Comparison of ENCODE assay signal across 17 cellular contexts in genomic region chr6:21922086-21922485, GRCh38.
DNase-seq lines count a peak whose midpoint lies in the region; TF ChIP-seq lines count a peak whose summit lies in the region.
"Had no signal": no experiment of that assay in that cellular context is flagged by ENCODE, and none has a peak within 500 bp of the region (broad histone marks: within the 10 kb centered on the region; RNA-seq: fewer than 3 reads in every experiment).

No MANE protein-coding gene starts in this region.

- no peak overlapping the region for H3K4me3 ChIP-seq in fibroblast of lung (replicated peaks in 1 of 4; ENCODE audit: control extremely low read depth in 1 of 4, insufficient read depth in 1 of 4, low read depth in 3 of 4, low read length in 4 of 4)
- no peak overlapping the region for H3K4me3 ChIP-seq in neural progenitor cell
- H3K4me3 ChIP-seq: BLaER1 treated with 17β-estradiol and CSF1 and Interleukin-3, amounts not matched to agents 10 nM and 100 nM; tibial artery had no signal

- peaks cover 21% of the 10 kb centered on the region for H3K36me3 Mint-ChIP-seq in neural progenitor cell

- no peaks in the 10 kb centered on the region for H3K27me3 ChIP-seq in fibroblast of lung (ENCODE audit: control insufficient read depth, insufficient read depth, low read length)
- H3K27me3 ChIP-seq in neural progenitor cell = no peaks in the 10 kb centered on the region
- H3K27me3 ChIP-seq: BLaER1 treated with 17β-estradiol and CSF1 and Interleukin-3, amounts not matched to agents 10 nM and 100 nM; tibial artery had no signal

- H3K9ac ChIP-seq in fibroblast of lung (ENCODE audit: insufficient read depth, low read length) = no peak overlapping the region
- no peak overlapping the region for H3K9ac ChIP-seq in neural progenitor cell
- H3K9ac ChIP-seq: BLaER1 treated with 17β-estradiol and CSF1 and Interleukin-3, amounts not matched to agents 10 nM and 100 nM; KMS-11 had no signal

- H3K79me2 ChIP-seq in fibroblast of lung (ENCODE audit: control insufficient read depth, insufficient read depth, low read length) = no peaks in the 10 kb centered on the region
- H3K79me2 ChIP-seq in neural progenitor cell (ENCODE audit: low read depth) = peaks cover 20% of the 10 kb centered on the region

- H3K27ac Mint-ChIP-seq in neural progenitor cell = peak overlapping the region; percentile 49
- H3K27ac Mint-ChIP-seq: activated CD4-positive, alpha-beta T cell treated with anti-CD3 and anti-CD28 coated beads, Interleukin-2, amount 10 ng/mL, durations not matched to agents 24 days and 14 days; activated T-helper 1 cell treated with anti-CD3 and anti-CD28 coated beads, Interleukin-12 subunit alpha, Interleukin-12 subunit beta, Interleukin-2, Interleukin-4 antibody, amounts not matched to agents 30 ng/mL and 10 ng/mL and 1 ng/mL, durations not matched to agents 14 hours and 24 hours and 36 hours had no signal

- H3K36me3 ChIP-seq in fibroblast of lung (ENCODE audit: control insufficient read depth, insufficient read depth, low read length) (no peaks in the 10 kb centered on the region), neural progenitor cell (no peaks in the 10 kb centered on the region)
- H3K36me3 ChIP-seq: BLaER1 treated with 17β-estradiol and CSF1 and Interleukin-3, amounts not matched to agents 10 nM and 100 nM; tibial artery had no signal

- DNase-seq in EL (peak; percentile 63), NCI-H69 (lab: John Stamatoyannopoulos, UW) (peak; percentile 34), fibroblast of lung (ENCODE audit: low read depth in 2 of 2) (peak; percentile 20 to 86), neural progenitor cell (ENCODE audit: low spot score) (peak; percentile 53), hypothalamus (lab: John Stamatoyannopoulos, UW) (no peak), C1 segment of cervical spinal cord (lab: John Stamatoyannopoulos, UW) (no peak)
- no peak for DNase-seq in effector CD8-positive, alpha-beta T cell (lab: John Stamatoyannopoulos, UW)
- DNase-seq in activated CD8-positive, alpha-beta memory T cell treated with anti-CD3 and anti-CD28 coated beads for 24 hours = no peak
- DNase-seq: activated CD4-positive, alpha-beta T cell treated with anti-CD3 and anti-CD28 coated beads, Interleukin-2, amount 10 ng/mL, durations not matched to agents 24 days and 14 days; aorta; dermis blood vessel endothelial cell; NCI-H1694; NCI-H526 treated with DMSO at 0.1 percent for 48 hours; tibial artery had no signal

- no peak overlapping the region for H3K27ac ChIP-seq in fibroblast of lung (ENCODE audit: insufficient read depth, low read length)
- H3K27ac ChIP-seq in neural progenitor cell = peak overlapping the region; percentile 35
- H3K27ac ChIP-seq: BLaER1 treated with 17β-estradiol and CSF1 and Interleukin-3, amounts not matched to agents 10 nM and 100 nM; KMS-11; tibial artery had no signal

- no peaks in the 10 kb centered on the region for H3K9me3 Mint-ChIP-seq in neural progenitor cell
- H3K9me3 Mint-ChIP-seq: activated CD4-positive, alpha-beta T cell treated with anti-CD3 and anti-CD28 coated beads, Interleukin-2, amount 10 ng/mL, durations not matched to agents 24 days and 14 days had no signal

- H2AFZ ChIP-seq in fibroblast of lung (ENCODE audit: low read length) = peak overlapping the region; percentile 31
- no peak overlapping the region for H2AFZ ChIP-seq in neural progenitor cell (replicated peaks)

- TF ChIP-seq CTCF in fibroblast of lung (conservative IDR thresholded peaks at IDR 0.05 in 1 of 2, IDR thresholded peaks at IDR 0.05 in 1 of 2; ENCODE audit: low read depth in 1 of 2, low read length in 2 of 2) (no peak), neural progenitor cell (IDR thresholded peaks at IDR 0.05) (no peak)

- H3K4me2 ChIP-seq in fibroblast of lung (ENCODE audit: extremely low read depth, insufficient read depth, low read length) (no peak overlapping the region), neural progenitor cell (peak overlapping the region; percentile 11)
- H3K4me2 ChIP-seq: BLaER1 treated with 17β-estradiol and CSF1 and Interleukin-3, amounts not matched to agents 10 nM and 100 nM; KMS-11 had no signal

- H3K4me1 Mint-ChIP-seq in neural progenitor cell = peaks cover 11% of the 10 kb centered on the region

- peaks cover 2% of the 10 kb centered on the region for H3K27me3 Mint-ChIP-seq in neural progenitor cell (ENCODE audit: insufficient read depth, low read depth)
- H3K27me3 Mint-ChIP-seq: activated CD4-positive, alpha-beta T cell treated with anti-CD3 and anti-CD28 coated beads, Interleukin-2, amount 10 ng/mL, durations not matched to agents 24 days and 14 days had no signal

- H3K4me1 ChIP-seq in fibroblast of lung (ENCODE audit: control insufficient read depth, extremely low read depth, insufficient read depth, low read length) (no peaks in the 10 kb centered on the region), neural progenitor cell (peaks cover 10% of the 10 kb centered on the region)
- H3K4me1 ChIP-seq: tibial artery had no signal

- peaks cover 9% of the 10 kb centered on the region for H3F3A ChIP-seq in neural progenitor cell (ENCODE audit: low read depth)

- no peaks in the 10 kb centered on the region for H4K20me1 ChIP-seq in fibroblast of lung (ENCODE audit: control insufficient read depth, extremely low read depth, insufficient read depth, low read length)
- H4K20me1 ChIP-seq in neural progenitor cell (ENCODE audit: low read depth) = no peaks in the 10 kb centered on the region
- H4K20me1 ChIP-seq: BLaER1 treated with 17β-estradiol and CSF1 and Interleukin-3, amounts not matched to agents 10 nM and 100 nM had no signal

- H3K9me3 ChIP-seq in fibroblast of lung (ENCODE audit: control insufficient read depth, insufficient read depth, low read depth, low read length) = no peaks in the 10 kb centered on the region
- no peaks in the 10 kb centered on the region for H3K9me3 ChIP-seq in neural progenitor cell (ENCODE audit: low read depth)
- H3K9me3 ChIP-seq: tibial artery had no signal

- H3K4me3 Mint-ChIP-seq in neural progenitor cell = no peak overlapping the region
- H3K4me3 Mint-ChIP-seq: activated CD4-positive, alpha-beta T cell treated with anti-CD3 and anti-CD28 coated beads, Interleukin-2, amount 10 ng/mL, durations not matched to agents 24 days and 14 days; activated T-helper 1 cell treated with anti-CD3 and anti-CD28 coated beads, Interleukin-12 subunit alpha, Interleukin-12 subunit beta, Interleukin-2, Interleukin-4 antibody, amounts not matched to agents 30 ng/mL and 10 ng/mL and 1 ng/mL, durations not matched to agents 14 hours and 24 hours and 36 hours had no signal

Comparison
In these comparisons a context has a peak if more than half of its experiments do, and no peak if none do; other contexts are left out.
1. DNase-seq: peak in EL (single experiment), NCI-H69 (single experiment), fibroblast of lung (2 of 2) and neural progenitor cell (single experiment); none in effector CD8-positive, alpha-beta T cell (single experiment), hypothalamus (0 of 51), C1 segment of cervical spinal cord (0 of 14) and activated CD8-positive, alpha-beta memory T cell treated with anti-CD3 and anti-CD28 coated beads for 24 hours (single experiment).